In the genomic region with DNA sequence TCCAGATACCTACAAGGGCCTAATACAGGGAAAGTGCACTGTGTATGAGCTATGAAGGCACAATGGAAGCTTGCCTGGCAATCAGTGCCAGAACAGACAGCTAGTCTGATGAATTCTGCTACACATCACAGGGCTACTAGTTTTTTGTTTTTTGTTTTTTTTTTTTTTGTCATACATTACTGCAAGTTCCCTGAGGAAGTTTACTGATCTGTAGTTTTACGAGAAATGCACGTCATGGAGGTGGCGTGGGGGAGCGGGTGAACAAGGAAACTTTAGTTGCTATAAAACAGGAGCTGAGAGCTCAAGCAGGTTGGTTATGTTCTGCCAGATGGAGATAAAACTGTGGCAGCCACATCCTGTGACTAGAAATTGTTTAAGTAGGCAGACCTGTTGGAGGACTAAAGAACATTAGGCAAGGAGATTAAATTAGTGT, we compare ENCODE assay signal across 9 cellular contexts. TPM values are rescaled to one million over a fixed set of nuclear protein-coding genes. Genes with fewer than 3 reads are reported as not detected.
DNase-seq lines count a peak whose midpoint lies in the region; ATAC-seq and TF ChIP-seq lines count a peak whose summit lies in the region.
"Had no signal": no experiment of that assay in that cellular context is flagged by ENCODE, and none has a peak within 500 bp of the region (broad histone marks: within the 10 kb centered on the region; RNA-seq: fewer than 3 reads in every experiment).

No MANE protein-coding gene starts in this region.

- H3K4me3 ChIP-seq in smooth muscle cell (no peak overlapping the region), Caco-2 (ENCODE audit: low read depth, low read length) (no peak overlapping the region)
- H3K4me3 ChIP-seq: pancreas had no signal

- peak overlapping the region; percentile 72 for H2AFZ ChIP-seq in smooth muscle cell (ENCODE audit: low read depth)

- BruUV-seq in MCF 10A (replicated peaks; lab: Mats Ljungman, UMichigan) (no TSS peak), Caco-2 (replicated peaks; lab: Mats Ljungman, UMichigan) (no TSS peak)

- H3K36me3 Mint-ChIP-seq in MCF 10A (ENCODE audit: insufficient read depth, unreplicated experiment): no peaks in the 10 kb centered on the region
- H3K36me3 Mint-ChIP-seq in Caco-2 (ENCODE audit: insufficient read depth, unreplicated experiment): no peaks in the 10 kb centered on the region

- no peaks in the 10 kb centered on the region for H3K79me2 ChIP-seq in smooth muscle cell (ENCODE audit: low read depth)

- CTCF ChIA-PET in MCF 10A (lab: Yijun Ruan, JAX) (interaction anchor here (0.7 to 2.2 kb wide), 3 partner anchors 10 to 29 kb away, joined by 3 to 7 read pairs (median 6); no protein-coding TSS in a partner anchor), Caco-2 (lab: Charles Lee) (no interaction called here)

- H4K20me1 ChIP-seq in smooth muscle cell (ENCODE audit: low read depth): no peaks in the 10 kb centered on the region

- DNase-seq in A172 (ENCODE audit: low spot score): peak; percentile 67
- peak; percentile 47 to 83 (median 70) for DNase-seq in T-helper 1 cell
- peak; percentile 8 for DNase-seq in MCF 10A (ENCODE audit: unreplicated experiment)
- DNase-seq in smooth muscle cell (lab: John Stamatoyannopoulos, UW; ENCODE audit: unreplicated experiment): no peak
- no peak for DNase-seq in NCI-H446 treated with DMSO at 0.1 percent for 48 hours (lab: John Stamatoyannopoulos, UW)
- no peak for DNase-seq in Caco-2
- DNase-seq: pancreas had no signal

- 30% methylated on average over 4 of the region's 4 CpGs for WGBS in smooth muscle cell (ENCODE audit: low lambda C conversion rate)

- no peaks in the 10 kb centered on the region for H3K27me3 Mint-ChIP-seq in MCF 10A (ENCODE audit: insufficient read depth, unreplicated experiment)
- H3K27me3 Mint-ChIP-seq in Caco-2 (ENCODE audit: insufficient read depth, unreplicated experiment): no peaks in the 10 kb centered on the region

- peak overlapping the region; percentile 87 for H3K27ac ChIP-seq in smooth muscle cell (ENCODE audit: low read depth)

- H3K4me1 Mint-ChIP-seq in MCF 10A (ENCODE audit: insufficient read depth, unreplicated experiment) (peaks cover 24% of the 10 kb centered on the region), Caco-2 (ENCODE audit: low read depth, unreplicated experiment) (no peaks in the 10 kb centered on the region)

- intact Hi-C loops in MCF 10A (cut with micrococcal nuclease): no loop called here
- intact Hi-C loops in Caco-2 (cut with micrococcal nuclease; ENCODE audit: unreplicated experiment): no loop called here

- H3F3A ChIP-seq in smooth muscle cell (ENCODE audit: low read depth): no peaks in the 10 kb centered on the region

- ATAC-seq in GM21825 (IDR thresholded peaks at IDR 0.05; ENCODE audit: unreplicated experiment): peak; percentile 35
- ATAC-seq in HG03439 (IDR thresholded peaks at IDR 0.05; ENCODE audit: unreplicated experiment): no peak

- H3K27me3 ChIP-seq in smooth muscle cell (ENCODE audit: low read depth) (no peaks in the 10 kb centered on the region), Caco-2 (replicated peaks; ENCODE audit: control insufficient read depth, insufficient read depth, low read length) (no peaks in the 10 kb centered on the region)
- H3K27me3 ChIP-seq: pancreas had no signal

- H3K9me3 Mint-ChIP-seq in MCF 10A (ENCODE audit: unreplicated experiment) (no peaks in the 10 kb centered on the region), Caco-2 (ENCODE audit: unreplicated experiment) (no peaks in the 10 kb centered on the region)

- H3K9ac ChIP-seq in smooth muscle cell (ENCODE audit: low read depth): no peak overlapping the region

- H3K36me3 ChIP-seq in smooth muscle cell (ENCODE audit: low read depth) (no peaks in the 10 kb centered on the region), Caco-2 (ENCODE audit: control insufficient read depth, insufficient read depth, low read length) (no peaks in the 10 kb centered on the region)
- H3K36me3 ChIP-seq: pancreas had no signal

- H3K27ac Mint-ChIP-seq in MCF 10A (ENCODE audit: low read depth, unreplicated experiment): peak overlapping the region; percentile 85
- H3K27ac Mint-ChIP-seq in Caco-2 (ENCODE audit: unreplicated experiment): no peak overlapping the region

- POLR2A ChIA-PET in MCF 10A (lab: Yijun Ruan, JAX) (interaction anchor here (0.6 to 1.6 kb wide), 4 partner anchors 25 to 1775 kb away, joined by 3 to 6 read pairs (median 4); no protein-coding TSS in a partner anchor), Caco-2 (lab: Charles Lee) (no interaction called here)

- no peak overlapping the region for H3K4me3 Mint-ChIP-seq in MCF 10A (ENCODE audit: unreplicated experiment)
- H3K4me3 Mint-ChIP-seq in Caco-2 (ENCODE audit: unreplicated experiment): no peak overlapping the region

- TF ChIP-seq CTCF in MCF 10A (IDR thresholded peaks at IDR 0.05; ENCODE audit: unreplicated experiment) (no peak), smooth muscle cell (IDR thresholded peaks at IDR 0.05; ENCODE audit: borderline replicate concordance, insufficient read depth, poor library complexity, severe bottlenecking) (no peak), Caco-2 (IDR thresholded peaks at IDR 0.05; ENCODE audit: insufficient read depth in 1 of 2, low read depth in 1 of 2, low read length in 1 of 2, severe bottlenecking in 1 of 2, unreplicated experiment in 1 of 2) (no peak)

- H3K9me3 ChIP-seq in smooth muscle cell (replicated peaks; ENCODE audit: low read depth) (no peaks in the 10 kb centered on the region), Caco-2 (no peaks in the 10 kb centered on the region)
- H3K9me3 ChIP-seq: pancreas had no signal

- peak overlapping the region; percentile 73 for H3K4me2 ChIP-seq in smooth muscle cell

- H3K4me1 ChIP-seq in smooth muscle cell (ENCODE audit: low read depth) (peaks cover 15% of the 10 kb centered on the region), Caco-2 (peaks cover 3% of the 10 kb centered on the region; the same call in 1 of the 2 replicates)
- H3K4me1 ChIP-seq: pancreas had no signal

RNA-seq across cellular contexts. Expression of a gene that starts 17.7 kb away (rescaled TPM):
- 2.8 and 3.1 TPM in 2 replicates for total RNA-seq in A172 (2014; rRNA removed; shearing (Covaris generic))
- total RNA-seq in MCF 10A (2022): not detected in 2 replicates
- total RNA-seq in smooth muscle cell: 0.04 TPM in 1 of 2 replicates, not detected in the other
- 0.37 TPM in 1 of 2 replicates, not detected in the other for polyA plus RNA-seq in smooth muscle cell
- total RNA-seq in Caco-2 (2022): 0.25 and 0.65 TPM in 2 replicates

Comparison
In these comparisons a context has a peak if more than half of its experiments do, and no peak if none do; other contexts are left out.
1. DNase-seq: peak in A172 (single experiment), T-helper 1 cell (5 of 5) and MCF 10A (single experiment); none in smooth muscle cell (single experiment), NCI-H446 treated with DMSO at 0.1 percent for 48 hours (single experiment) and Caco-2 (0 of 2).